In the genomic region with DNA sequence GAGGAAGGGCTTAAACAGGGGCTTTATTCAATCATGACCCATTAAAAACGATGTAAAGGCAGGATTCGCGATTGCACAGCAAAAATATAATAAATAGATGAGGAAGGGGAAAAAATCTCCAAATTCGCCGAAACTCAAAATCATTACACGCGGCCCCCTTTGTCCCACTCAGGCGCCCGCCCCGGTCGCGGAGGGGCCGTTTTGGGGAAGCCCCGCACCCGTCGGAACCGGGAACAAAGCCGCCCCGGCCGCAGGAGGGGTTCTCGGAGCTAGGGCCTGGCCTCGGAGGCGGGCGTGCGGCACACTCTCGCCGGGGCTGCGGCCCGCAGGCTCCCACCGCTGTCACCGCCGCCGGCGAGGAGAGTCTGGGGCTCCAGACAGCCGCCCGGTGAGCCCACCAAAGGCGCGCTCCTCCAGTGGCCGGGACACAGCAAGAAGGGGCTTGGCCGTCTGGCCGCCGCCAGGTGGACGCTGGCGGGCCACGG, we compare ENCODE assay signal across 9 cellular contexts. TPM values are rescaled to one million over a fixed set of nuclear protein-coding genes. Genes with fewer than 3 reads are reported as not detected.
DNase-seq lines count a peak whose midpoint lies in the region; ATAC-seq, FAIRE-seq and TF ChIP-seq lines count a peak whose summit lies in the region.
"Had no signal": no experiment of that assay in that cellular context is flagged by ENCODE, and none has a peak within 500 bp of the region (broad histone marks: within the 10 kb centered on the region; RNA-seq: fewer than 3 reads in every experiment).

No MANE protein-coding gene starts in this region.

- peaks cover 5% of the 10 kb centered on the region for H4K20me1 ChIP-seq in astrocyte (ENCODE audit: insufficient read depth, low read length)

- H3K27ac ChIP-seq in RWPE2 (ENCODE audit: poor library complexity, severe bottlenecking) = peak overlapping the region; percentile 59
- H3K27ac ChIP-seq in astrocyte (ENCODE audit: low read depth, low read length) = peak overlapping the region; percentile 72

- H3K4me3 Mint-ChIP-seq in astrocyte (ENCODE audit: unreplicated experiment) = peak overlapping the region; percentile 97
- peak overlapping the region; percentile 91 to 99 (median 98) for H3K4me3 Mint-ChIP-seq in immature natural killer cell

- peaks cover 11% of the 10 kb centered on the region for H3K4me1 Mint-ChIP-seq in astrocyte (ENCODE audit: low read depth, unreplicated experiment)
- H3K4me1 Mint-ChIP-seq in immature natural killer cell = peaks cover 18 to 30% of the 10 kb centered on the region in 2 donors

- H2AFZ ChIP-seq in astrocyte (ENCODE audit: low read depth, low read length) = peak overlapping the region; percentile 62

- H3K27me3 Mint-ChIP-seq in astrocyte (ENCODE audit: low read depth, unreplicated experiment) = no peaks in the 10 kb centered on the region
- peaks cover 8 to 15% (median 13%) of the 10 kb centered on the region in 3 donors for H3K27me3 Mint-ChIP-seq in immature natural killer cell (ENCODE audit: low read depth in 3 of 3)

- H3K36me3 ChIP-seq in RWPE2 (ENCODE audit: low read depth) = no peaks in the 10 kb centered on the region
- no peaks in the 10 kb centered on the region for H3K36me3 ChIP-seq in astrocyte (ENCODE audit: insufficient read depth, low read length)

- H3K4me2 ChIP-seq in astrocyte (ENCODE audit: low read length) = peak overlapping the region; percentile 92

- H3K27ac Mint-ChIP-seq in astrocyte (ENCODE audit: unreplicated experiment) (peak overlapping the region; percentile 93), immature natural killer cell (peak overlapping the region; percentile 92 to 98 (median 96))

- H3K36me3 Mint-ChIP-seq in astrocyte (ENCODE audit: low read depth, unreplicated experiment) (no peaks in the 10 kb centered on the region), immature natural killer cell (no peaks in the 10 kb centered on the region)

- H3K9me3 ChIP-seq in RWPE2 (ENCODE audit: severe bottlenecking) (no peaks in the 10 kb centered on the region), astrocyte (ENCODE audit: insufficient read depth, low read depth, low read length) (no peaks in the 10 kb centered on the region)

- peak overlapping the region; percentile 93 for H3K9ac ChIP-seq in astrocyte (ENCODE audit: low read length)

- peak; percentile 16 for ATAC-seq in GM18867 (IDR thresholded peaks at IDR 0.05; ENCODE audit: unreplicated experiment)
- peak; percentile 23 for ATAC-seq in HG02852 (IDR thresholded peaks at IDR 0.05; ENCODE audit: unreplicated experiment)
- ATAC-seq in RWPE2 (ENCODE audit: low read depth) = peak; percentile 22

- H3K79me2 ChIP-seq in astrocyte (ENCODE audit: insufficient read depth, low read length) = peaks cover 54% of the 10 kb centered on the region

- TF ChIP-seq CTCF in RWPE2 (IDR thresholded peaks at IDR 0.05; ENCODE audit: poor library complexity, severe bottlenecking) (no peak), astrocyte (IDR thresholded peaks at IDR 0.05; ENCODE audit: insufficient read depth, low read depth, low read length) (no peak)

- DNase-seq in RWPE2 (ENCODE audit: low spot score) (no peak), astrocyte (ENCODE audit: low read depth) (no peak), immature natural killer cell (no peak), DMS153 treated with DMSO at 0.1 percent for 48 hours (lab: John Stamatoyannopoulos, UW; ENCODE audit: unreplicated experiment) (no peak), foreskin melanocyte (no peak)
- DNase-seq in stimulated activated CD4-positive, alpha-beta T cell treated with anti-CD3 and anti-CD28 coated beads, Interleukin-1b, Interleukin-23, amount 100 ng/mL, for 48 hours = peak; percentile 26

- H3K4me1 ChIP-seq in RWPE2 (ENCODE audit: insufficient read depth, poor library complexity, severe bottlenecking) = peaks cover 29% of the 10 kb centered on the region
- H3K4me1 ChIP-seq in astrocyte (ENCODE audit: insufficient read depth, low read length) = peaks cover 8% of the 10 kb centered on the region

- peak overlapping the region; percentile 75 for H3K4me3 ChIP-seq in RWPE2 (ENCODE audit: severe bottlenecking)
- H3K4me3 ChIP-seq in astrocyte (ENCODE audit: insufficient read depth, low read depth, low read length) = peak overlapping the region; percentile 92

- H3K9me3 Mint-ChIP-seq in astrocyte (ENCODE audit: unreplicated experiment) (no peaks in the 10 kb centered on the region), immature natural killer cell (no peaks in the 10 kb centered on the region)

- H3K27me3 ChIP-seq in RWPE2 (ENCODE audit: insufficient read depth, poor library complexity, severe bottlenecking) = no peaks in the 10 kb centered on the region
- peaks cover 2% of the 10 kb centered on the region for H3K27me3 ChIP-seq in astrocyte (ENCODE audit: insufficient read depth, low read length)

- no peak for FAIRE-seq in astrocyte (lab: Jason Lieb, UNC)
- FAIRE-seq: frontal cortex had no signal

RNA-seq across cellular contexts. Expression of a gene that starts 0.5 kb away (rescaled TPM):
- total RNA-seq in astrocyte = 20.5 and 25.0 TPM in 2 replicates
- 10 to 100 TPM in 2 of 3 donors, 1 to 10 TPM in 1; 8.0 to 14.0 (median 11.6) TPM for polyA plus RNA-seq in immature natural killer cell

RNA-seq across cellular contexts. Expression of a gene that starts 53.7 kb away (rescaled TPM):
- total RNA-seq in astrocyte = 70.2 and 75.7 TPM in 2 replicates
- under 1 TPM in 2 of 3 donors, not detected in 1; 0.48 to 0.62 TPM for polyA plus RNA-seq in immature natural killer cell
